Comparison of ENCODE assay signal across 11 cellular contexts in the genomic region with DNA sequence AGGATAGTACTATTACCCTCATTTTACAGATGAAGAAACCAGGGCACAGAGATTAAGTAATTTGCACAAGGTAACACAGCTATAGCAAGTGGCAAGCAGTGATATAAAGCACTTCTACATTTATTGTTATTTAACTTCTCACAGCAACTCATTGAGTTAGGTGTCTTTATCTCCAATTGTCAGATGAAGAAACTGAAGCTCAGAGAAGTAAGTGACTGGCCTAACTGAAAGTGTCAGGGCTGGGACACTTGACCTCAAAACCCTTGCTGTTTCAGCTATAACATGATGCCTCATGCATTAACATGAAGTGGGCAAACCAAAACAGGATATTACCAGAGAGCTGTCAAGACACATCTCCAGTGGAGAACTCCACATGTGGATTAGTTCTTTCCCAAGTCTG.
DNase-seq lines count a peak whose midpoint lies in the region; ATAC-seq, FAIRE-seq and TF ChIP-seq lines count a peak whose summit lies in the region.
"Had no signal": no experiment of that assay in that cellular context is flagged by ENCODE, and none has a peak within 500 bp of the region (broad histone marks: within the 10 kb centered on the region; RNA-seq: fewer than 3 reads in every experiment).

No MANE protein-coding gene starts in this region.

- H3K4me3 ChIP-seq in cardiac muscle cell: no peak overlapping the region
- no peak overlapping the region for H3K4me3 ChIP-seq in dorsolateral prefrontal cortex

- ATAC-seq in left ventricle myocardium superior: no peak
- peak; percentile 75 for ATAC-seq in HG02943 (IDR thresholded peaks at IDR 0.05; ENCODE audit: low read depth, unreplicated experiment)
- ATAC-seq: T-helper 17 cell had no signal

- no peak for TF ChIP-seq CTCF in cardiac muscle cell (IDR thresholded peaks at IDR 0.05; ENCODE audit: low read depth, low read length)
- no peak for TF ChIP-seq CTCF in D721Med (IDR thresholded peaks at IDR 0.05; ENCODE audit: insufficient read depth, missing control alignments)
- TF ChIP-seq CTCF in dorsolateral prefrontal cortex (IDR thresholded peaks at IDR 0.05 in 54 of 56, conservative IDR thresholded peaks at IDR 0.05 in 2 of 56; ENCODE audit: low read depth in 1 of 56, partially characterized antibody in 56 of 56): no peak

- no peak for FAIRE-seq in D721Med (lab: Jason Lieb, UNC)

- H3K36me3 ChIP-seq in cardiac muscle cell: no peaks in the 10 kb centered on the region

- intact Hi-C loops in left ventricle myocardium superior (cut with micrococcal nuclease): no loop called here
- intact Hi-C loops in head of caudate nucleus (cut with DNase I): no loop called here
- intact Hi-C loops in dorsolateral prefrontal cortex (cut with DNase I): no loop called here

- H3K9me3 ChIP-seq in cardiac muscle cell (ENCODE audit: low read depth): no peaks in the 10 kb centered on the region

- H3K27me3 ChIP-seq in cardiac muscle cell (no peaks in the 10 kb centered on the region), dorsolateral prefrontal cortex (no peaks in the 10 kb centered on the region)

- H3K4me1 ChIP-seq in cardiac muscle cell (ENCODE audit: low read depth): peaks cover 15% of the 10 kb centered on the region

- DNase-seq in cardiac muscle cell (ENCODE audit: low read depth in 1 of 2, low spot score in 1 of 2): peak in 1 of 2 donors; percentile 24
- no peak for DNase-seq in left ventricle myocardium superior
- peak; percentile 60 for DNase-seq in RPMI8226
- DNase-seq in COLO829 (ENCODE audit: low spot score): no peak
- DNase-seq in D721Med (ENCODE audit: insufficient read length, low spot score): no peak
- no peak for DNase-seq in head of caudate nucleus
- no peak for DNase-seq in dorsolateral prefrontal cortex
- DNase-seq: activated naive CD4-positive, alpha-beta T cell treated with anti-CD3 and anti-CD28 coated beads for 36 hours; NCI-H1048; T-helper 17 cell had no signal

- H3K27ac ChIP-seq in cardiac muscle cell (peak overlapping the region; percentile 45), dorsolateral prefrontal cortex (peak overlapping the region in 2 of 59 donors; percentile 2 to 26)
